Comparison of ENCODE assay signal across 7 cellular contexts in the genomic region with DNA sequence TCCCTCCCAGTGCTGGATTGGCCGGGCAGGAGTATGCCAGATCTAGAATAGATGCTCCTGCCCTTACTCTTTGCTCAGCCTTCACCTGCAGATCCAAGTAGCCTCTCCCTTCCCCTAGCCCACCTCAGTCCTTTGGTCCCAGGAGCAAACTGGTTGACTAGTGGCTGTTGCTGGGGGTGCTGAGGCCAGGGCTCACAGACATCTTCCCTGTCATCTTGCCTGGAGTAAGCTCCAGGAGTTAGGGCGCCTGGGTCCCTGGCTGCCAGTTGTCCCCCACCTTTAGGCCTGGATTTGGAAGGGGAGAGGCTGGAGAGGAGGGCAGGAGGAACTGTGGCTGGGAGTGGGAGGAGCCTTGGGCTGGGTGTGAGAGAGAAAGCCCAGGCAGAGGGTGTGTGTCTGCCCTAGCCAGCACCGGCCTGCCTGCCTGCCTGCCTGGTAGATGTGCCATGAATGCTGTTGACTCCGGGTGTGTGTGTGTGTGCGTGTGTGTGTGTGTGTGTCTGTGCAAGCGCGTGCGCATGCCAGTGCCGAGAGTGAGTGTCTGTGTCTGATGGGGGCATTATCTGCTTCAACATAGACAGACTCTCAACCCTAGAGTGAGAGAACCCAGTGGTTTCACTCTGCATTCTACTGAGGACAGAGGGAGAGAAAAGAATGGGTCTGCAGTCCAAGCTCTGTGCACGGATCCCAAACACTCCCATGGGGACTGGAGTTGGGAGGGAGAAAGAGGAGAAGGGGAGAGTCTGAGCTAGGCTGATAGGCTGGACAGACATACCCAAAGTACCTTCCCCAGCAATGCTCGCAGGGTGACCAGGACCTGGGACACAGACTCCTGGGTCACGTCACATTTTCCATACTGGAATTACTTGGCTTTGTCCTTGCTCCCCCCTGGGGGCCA. TPM values are rescaled to one million over a fixed set of nuclear protein-coding genes. Genes with fewer than 3 reads are reported as not detected.
DNase-seq lines count a peak whose midpoint lies in the region; ATAC-seq and TF ChIP-seq lines count a peak whose summit lies in the region.

No MANE protein-coding gene starts in this region.

- ATAC-seq in GM18498 (IDR thresholded peaks at IDR 0.05; ENCODE audit: unreplicated experiment) (no peak), HG02884 (IDR thresholded peaks at IDR 0.05; ENCODE audit: unreplicated experiment) (no peak)

- TF ChIP-seq CTCF in GM06990 (IDR thresholded peaks at IDR 0.05; ENCODE audit: insufficient read depth, low read length, poor library complexity, severe bottlenecking) (no peak), cardiac muscle cell (IDR thresholded peaks at IDR 0.05; ENCODE audit: low read depth, low read length) (no peak)

- no peaks in the 10 kb centered on the region for H3K9me3 ChIP-seq in cardiac muscle cell (ENCODE audit: low read depth)

- H3K4me3 ChIP-seq in GM06990 (replicated peaks; ENCODE audit: low read depth, low read length) (peak overlapping the region; percentile 56), cardiac muscle cell (peak overlapping the region; percentile 37), rectal smooth muscle tissue (ENCODE audit: low read length) (peak overlapping the region; percentile 56)

- no peaks in the 10 kb centered on the region; the same call in 1 of the 2 replicates for H3K27me3 ChIP-seq in GM06990 (replicated peaks; ENCODE audit: control insufficient read depth, insufficient read depth, low read length)
- no peaks in the 10 kb centered on the region for H3K27me3 ChIP-seq in cardiac muscle cell
- no peaks in the 10 kb centered on the region for H3K27me3 ChIP-seq in rectal smooth muscle tissue (ENCODE audit: control insufficient read depth, insufficient read depth, low read length)

- H3K27ac ChIP-seq in cardiac muscle cell: peak overlapping the region; percentile 43
- peak overlapping the region; percentile 80 for H3K27ac ChIP-seq in rectal smooth muscle tissue (ENCODE audit: low read depth, low read length)

- H3K9ac ChIP-seq in rectal smooth muscle tissue (ENCODE audit: low read length): peak overlapping the region; percentile 26

- H3K4me1 ChIP-seq in cardiac muscle cell (ENCODE audit: low read depth) (peaks cover 25% of the 10 kb centered on the region), rectal smooth muscle tissue (ENCODE audit: control insufficient read depth, insufficient read depth, low read length) (peaks cover 21% of the 10 kb centered on the region)

- DNase-seq in GM06990 (ENCODE audit: extremely low read depth, insufficient read length) (no peak), LoVo (ENCODE audit: low spot score) (peak; percentile 35), cardiac muscle cell (ENCODE audit: low read depth in 1 of 2, low spot score in 1 of 2) (peak; percentile 38 to 66)
- DNase-seq in activated naive CD4-positive, alpha-beta T cell treated with Interleukin-2 at 50 U/mL for 16 hours: peak; percentile 56

- H3K36me3 ChIP-seq in GM06990 (ENCODE audit: control insufficient read depth, insufficient read depth, low read length) (no peaks in the 10 kb centered on the region), cardiac muscle cell (no peaks in the 10 kb centered on the region), rectal smooth muscle tissue (ENCODE audit: control insufficient read depth, insufficient read depth, low read length) (no peaks in the 10 kb centered on the region)

RNA-seq across cellular contexts. Expression of a gene that starts 0.9 kb away (rescaled TPM):
- total RNA-seq in cardiac muscle cell: 15.5 and 30.4 TPM in 2 replicates
- 13.0 and 19.2 TPM in 2 replicates for polyA plus RNA-seq in cardiac muscle cell

RNA-seq across cellular contexts. Expression of a gene that starts 25.8 kb away (rescaled TPM):
- 0.25 and 1.1 TPM in 2 replicates for total RNA-seq in cardiac muscle cell
- polyA plus RNA-seq in cardiac muscle cell: 0.55 and 0.86 TPM in 2 replicates

RNA-seq across cellular contexts. Expression of a gene that starts 35.2 kb away (rescaled TPM):
- 7.8 and 23.9 TPM in 2 replicates for total RNA-seq in cardiac muscle cell
- polyA plus RNA-seq in cardiac muscle cell: 1.3 and 4.8 TPM in 2 replicates

RNA-seq across cellular contexts. Expression of a gene that starts 52.2 kb away (rescaled TPM):
- 11.4 and 29.4 TPM in 2 replicates for total RNA-seq in cardiac muscle cell
- polyA plus RNA-seq in cardiac muscle cell: 7.2 and 18.0 TPM in 2 replicates

RNA-seq across cellular contexts. Expression of a gene that starts 52.4 kb away (rescaled TPM):
- total RNA-seq in cardiac muscle cell: 15.6 and 20.5 TPM in 2 replicates
- 4.4 and 16.6 TPM in 2 replicates for polyA plus RNA-seq in cardiac muscle cell
